ENCODE assay signal across 1 cellular context in the genomic region with DNA sequence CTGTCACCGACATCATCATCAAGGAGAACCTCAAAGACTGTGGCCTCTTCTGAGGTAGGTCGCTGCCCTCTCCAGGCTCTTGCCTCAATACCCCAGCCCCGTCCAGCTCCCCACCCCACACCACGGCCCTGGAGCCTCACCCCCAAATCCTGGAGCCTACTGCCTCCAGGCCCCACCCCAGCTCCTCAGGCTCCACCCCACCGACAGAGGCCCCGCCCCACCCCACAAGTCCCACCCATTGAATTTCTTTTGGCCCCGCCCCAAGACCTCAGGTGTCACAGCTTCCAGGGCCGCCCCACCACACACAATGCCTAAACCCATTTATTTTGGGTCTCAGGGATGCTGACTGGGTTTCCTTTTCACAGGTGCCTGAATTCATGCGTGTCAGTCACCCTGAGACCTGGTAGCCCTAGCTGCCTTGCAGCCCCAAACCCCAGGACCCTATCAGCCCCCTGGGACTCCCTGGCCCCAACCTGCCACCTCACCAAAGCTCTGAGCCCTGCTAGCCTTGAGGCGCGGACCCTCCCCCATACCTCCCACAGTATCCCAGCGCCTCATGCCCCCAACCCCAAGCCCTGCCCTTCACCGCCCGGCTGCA.
TF ChIP-seq lines count a peak whose summit lies in the region.

No MANE protein-coding gene starts in this region.

TF ChIP-seq in GM12878, 131 proteins besides CTCF, POLR2A, EP300 and RAD21:
- TF ChIP-seq HSF1 (IDR thresholded peaks at IDR 0.05; ENCODE audit: low read depth, low read length) (no peak), FOXK2 (IDR thresholded peaks at IDR 0.05) (no peak), SMAD5 (IDR thresholded peaks at IDR 0.05; ENCODE audit: low read depth) (no peak), PAX5 (IDR thresholded peaks at IDR 0.05; ENCODE audit: borderline replicate concordance, low read depth, low read length) (no peak), CEBPZ (IDR thresholded peaks at IDR 0.05; ENCODE audit: low read depth, low read length) (no peak), EZH2 (IDR thresholded peaks at IDR 0.05; ENCODE audit: borderline replicate concordance, control insufficient read depth, low read depth, low read length) (no peak), GABPA (IDR thresholded peaks at IDR 0.05; ENCODE audit: low read depth) (no peak), USF2 (IDR thresholded peaks at IDR 0.05; ENCODE audit: borderline replicate concordance, low read depth, low read length) (no peak), CBX3 (IDR thresholded peaks at IDR 0.05; ENCODE audit: borderline replicate concordance, low read depth) (no peak), NR2C1 (IDR thresholded peaks at IDR 0.05) (no peak), POLR2AphosphoS5 (IDR thresholded peaks at IDR 0.05; ENCODE audit: low read length) (no peak), MEF2A (IDR thresholded peaks at IDR 0.05; ENCODE audit: insufficient read depth, low read depth, low read length) (no peak), SIX5 (IDR thresholded peaks at IDR 0.05; ENCODE audit: low read depth, low read length, severe bottlenecking) (no peak)
- TF ChIP-seq, protein P1, sequence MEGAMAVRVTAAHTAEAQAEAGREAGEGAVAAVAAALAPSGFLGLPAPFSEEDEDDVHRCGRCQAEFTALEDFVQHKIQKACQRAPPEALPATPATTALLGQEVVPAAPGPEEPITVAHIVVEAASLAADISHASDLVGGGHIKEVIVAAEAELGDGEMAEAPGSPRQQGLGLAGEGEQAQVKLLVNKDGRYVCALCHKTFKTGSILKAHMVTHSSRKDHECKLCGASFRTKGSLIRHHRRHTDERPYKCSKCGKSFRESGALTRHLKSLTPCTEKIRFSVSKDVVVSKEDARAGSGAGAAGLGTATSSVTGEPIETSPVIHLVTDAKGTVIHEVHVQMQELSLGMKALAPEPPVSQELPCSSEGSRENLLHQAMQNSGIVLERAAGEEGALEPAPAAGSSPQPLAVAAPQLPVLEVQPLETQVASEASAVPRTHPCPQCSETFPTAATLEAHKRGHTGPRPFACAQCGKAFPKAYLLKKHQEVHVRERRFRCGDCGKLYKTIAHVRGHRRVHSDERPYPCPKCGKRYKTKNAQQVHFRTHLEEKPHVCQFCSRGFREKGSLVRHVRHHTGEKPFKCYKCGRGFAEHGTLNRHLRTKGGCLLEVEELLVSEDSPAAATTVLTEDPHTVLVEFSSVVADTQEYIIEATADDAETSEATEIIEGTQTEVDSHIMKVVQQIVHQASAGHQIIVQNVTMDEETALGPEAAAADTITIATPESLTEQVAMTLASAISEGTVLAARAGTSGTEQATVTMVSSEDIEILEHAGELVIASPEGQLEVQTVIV (IDR thresholded peaks at IDR 0.05; ENCODE audit: borderline replicate concordance, partially characterized antibody) = no peak
- TF ChIP-seq, protein P2, sequence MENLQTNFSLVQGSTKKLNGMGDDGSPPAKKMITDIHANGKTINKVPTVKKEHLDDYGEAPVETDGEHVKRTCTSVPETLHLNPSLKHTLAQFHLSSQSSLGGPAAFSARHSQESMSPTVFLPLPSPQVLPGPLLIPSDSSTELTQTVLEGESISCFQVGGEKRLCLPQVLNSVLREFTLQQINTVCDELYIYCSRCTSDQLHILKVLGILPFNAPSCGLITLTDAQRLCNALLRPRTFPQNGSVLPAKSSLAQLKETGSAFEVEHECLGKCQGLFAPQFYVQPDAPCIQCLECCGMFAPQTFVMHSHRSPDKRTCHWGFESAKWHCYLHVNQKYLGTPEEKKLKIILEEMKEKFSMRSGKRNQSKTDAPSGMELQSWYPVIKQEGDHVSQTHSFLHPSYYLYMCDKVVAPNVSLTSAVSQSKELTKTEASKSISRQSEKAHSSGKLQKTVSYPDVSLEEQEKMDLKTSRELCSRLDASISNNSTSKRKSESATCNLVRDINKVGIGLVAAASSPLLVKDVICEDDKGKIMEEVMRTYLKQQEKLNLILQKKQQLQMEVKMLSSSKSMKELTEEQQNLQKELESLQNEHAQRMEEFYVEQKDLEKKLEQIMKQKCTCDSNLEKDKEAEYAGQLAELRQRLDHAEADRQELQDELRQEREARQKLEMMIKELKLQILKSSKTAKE (IDR thresholded peaks at IDR 0.05; ENCODE audit: low read depth, poor library complexity, severe bottlenecking) = no peak
